ENCODE assay signal across 8 cellular contexts in the genomic region with DNA sequence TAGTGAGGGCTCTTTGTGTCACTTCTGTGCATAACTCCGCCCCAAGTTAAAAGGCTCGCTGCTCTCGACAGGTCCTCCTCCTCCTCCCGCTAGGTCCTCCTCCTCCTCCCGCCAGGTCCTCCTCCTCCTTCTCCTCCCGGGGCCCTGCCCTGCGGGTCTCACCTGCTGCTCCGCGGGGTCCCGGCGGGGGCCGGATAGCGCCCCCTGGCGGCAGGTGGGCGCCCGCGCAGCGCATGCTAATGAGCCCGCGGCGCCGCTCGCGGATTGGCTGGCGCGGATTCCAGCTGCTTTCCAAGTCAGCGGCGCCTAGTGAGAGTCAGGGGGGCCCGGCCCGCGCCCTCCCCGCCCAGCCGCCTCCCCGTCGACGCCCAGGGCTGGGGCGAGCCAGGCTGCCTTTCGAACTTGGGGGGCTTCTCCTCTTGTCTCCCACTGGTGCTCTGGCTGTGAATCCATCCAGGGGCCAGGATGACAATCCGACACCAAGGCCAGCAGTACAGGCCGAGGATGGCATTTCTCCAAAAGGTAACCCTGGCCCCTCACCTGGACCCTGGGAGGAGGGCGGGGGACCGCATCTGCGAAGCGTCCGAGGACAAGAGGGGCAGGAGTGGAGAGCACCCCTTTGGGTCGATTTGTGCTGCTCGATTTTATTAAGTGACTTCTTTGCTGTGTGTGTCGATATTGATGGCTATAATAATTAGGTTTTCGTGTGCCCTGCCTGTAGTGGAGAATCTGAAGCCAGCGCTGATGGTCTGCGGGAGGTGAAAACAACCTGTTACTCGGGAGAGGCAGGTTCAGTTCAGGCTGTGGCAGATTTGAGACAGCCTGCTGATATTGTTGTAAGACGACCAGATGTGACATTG. TPM values are rescaled to one million over a fixed set of nuclear protein-coding genes. Genes with fewer than 3 reads are reported as not detected.
A peak's percentile ranks its signal among the peaks of the same experiment; 100 is the strongest.
DNase-seq lines count a peak whose midpoint lies in the region; ATAC-seq and TF ChIP-seq lines count a peak whose summit lies in the region.

RGS9 (plus strand) TSS at position 295 of the 860 bp plus-strand sequence; CDS start at position 466, 171 bp downstream.

- CTCF ChIA-PET in IMR-90 (lab: Yijun Ruan, JAX), result interaction anchor here (0.6 to 1.6 kb wide), 10 partner anchors 9 to 177 kb away, joined by 3 to 8 read pairs (median 3); no protein-coding TSS in a partner anchor
- CTCF ChIA-PET in Panc1 (lab: Charles Lee), result interaction anchor here (0.6 to 1.2 kb wide), 5 partner anchors 9 to 78 kb away, joined by 3 to 13 read pairs (median 4); no protein-coding TSS in a partner anchor

- no peaks in the 10 kb centered on the region for H3K9me3 Mint-ChIP-seq in nephron progenitor cell
- H3K9me3 Mint-ChIP-seq in stimulated activated naive CD8-positive, alpha-beta T cell treated with anti-CD3 and anti-CD28 coated beads, Interleukin-15, Interleukin-2, amounts not matched to agents 100 ng/mL and 50 ng/mL, for 24 hours, result no peaks in the 10 kb centered on the region

- peak within 1 kb of the TSS; percentile 54 for H3K9ac ChIP-seq in IMR-90 (ENCODE audit: low read depth, low read length)

- peak within 1 kb of the TSS; percentile 64; the same call in 2 of the 3 replicates for H2BK15ac ChIP-seq in IMR-90 (ENCODE audit: low read depth, low read length)

- H3K56ac ChIP-seq in IMR-90 (ENCODE audit: extremely low read depth, insufficient read depth, low read length), result no peak within 1 kb of the TSS

- H2AK5ac ChIP-seq in IMR-90 (ENCODE audit: low read depth, low read length), result peak within 1 kb of the TSS; percentile 78; the same call in 1 of the 2 replicates

- TF ChIP-seq RAD21 in IMR-90 (IDR thresholded peaks at IDR 0.05; ENCODE audit: low read length), result peak; percentile 72

- H4K8ac ChIP-seq in IMR-90 (ENCODE audit: low read depth in 2 of 2, low read length in 2 of 2), result peak within 1 kb of the TSS; percentile 33 to 80; a peak in 2 of 4 replicates

- peak within 1 kb of the TSS; percentile 89 for H3K4me2 ChIP-seq in IMR-90 (ENCODE audit: low read depth, low read length)

- H2BK20ac ChIP-seq in IMR-90 (ENCODE audit: low read depth, low read length), result peak within 1 kb of the TSS; percentile 24

- H3K27ac ChIP-seq in IMR-90 (ENCODE audit: insufficient read depth, low read length) (peak within 1 kb of the TSS; percentile 12; the same call in 1 of the 2 replicates), Panc1 (ENCODE audit: low read length) (no peak within 1 kb of the TSS)

- peak within 1 kb of the TSS; percentile 89 for H2AK9ac ChIP-seq in IMR-90 (replicated peaks; ENCODE audit: low read depth, low read length, poor library complexity)

- peak within 1 kb of the TSS; percentile 73 for H2BK120ac ChIP-seq in IMR-90 (ENCODE audit: low read depth, low read length)

- H3K4me3 Mint-ChIP-seq in nephron progenitor cell, result peak within 1 kb of the TSS; percentile 78
- peak within 1 kb of the TSS; percentile 74 for H3K4me3 Mint-ChIP-seq in stimulated activated naive CD8-positive, alpha-beta T cell treated with anti-CD3 and anti-CD28 coated beads, Interleukin-15, Interleukin-2, amounts not matched to agents 100 ng/mL and 50 ng/mL, for 24 hours

- H2AFZ ChIP-seq in IMR-90 (replicated peaks; ENCODE audit: low read length, poor library complexity), result peak within 1 kb of the TSS; percentile 93

- peaks cover 6% of the 10 kb centered on the region; the same call in 1 of the 2 replicates for H3K9me1 ChIP-seq in IMR-90 (ENCODE audit: insufficient read depth, low read length)

- H2BK5ac ChIP-seq in IMR-90 (ENCODE audit: low read depth, low read length, poor library complexity, severe bottlenecking), result no peak within 1 kb of the TSS

- H4K20me1 ChIP-seq in IMR-90 (ENCODE audit: insufficient read depth, low read length), result no peaks in the 10 kb centered on the region

- peaks cover 10% of the 10 kb centered on the region for H3K4me1 ChIP-seq in IMR-90 (ENCODE audit: control insufficient read depth, insufficient read depth, low read length)
- no peaks in the 10 kb centered on the region for H3K4me1 ChIP-seq in Panc1 (ENCODE audit: control insufficient read depth, insufficient read depth, low read length)

- H3K27me3 Mint-ChIP-seq in nephron progenitor cell (ENCODE audit: low read depth, poor library complexity), result peaks cover 34% of the 10 kb centered on the region
- H3K27me3 Mint-ChIP-seq in stimulated activated naive CD8-positive, alpha-beta T cell treated with anti-CD3 and anti-CD28 coated beads, Interleukin-15, Interleukin-2, amounts not matched to agents 100 ng/mL and 50 ng/mL, for 24 hours, result peaks cover 24% of the 10 kb centered on the region

- H3K18ac ChIP-seq in IMR-90 (ENCODE audit: low read depth, low read length), result peak within 1 kb of the TSS; percentile 14

- DNase-seq in DMS153 (lab: John Stamatoyannopoulos, UW), result peak; percentile 59
- DNase-seq in IMR-90, result peak; percentile 52
- DNase-seq in Panc1 (ENCODE audit: low read depth, low spot score), result no peak
- DNase-seq in activated T-helper 1 cell treated with anti-CD3 and anti-CD28 coated beads, Interleukin-2, amount 50 U/mL, for 16 hours (ENCODE audit: low read depth in 1 of 2, low spot score in 1 of 2), result peak; percentile 58 to 82
- peak; percentile 63 for DNase-seq in fibroblast of villous mesenchyme (ENCODE audit: low read depth)
- DNase-seq in nephron progenitor cell, result peak; percentile 88

- no TSS peak for BruUV-seq in IMR-90 (replicated peaks; lab: Mats Ljungman, UMichigan)
- no TSS peak for BruUV-seq in Panc1 (replicated peaks; lab: Mats Ljungman, UMichigan)

- H3K4me1 Mint-ChIP-seq in nephron progenitor cell, result peaks cover 44% of the 10 kb centered on the region
- H3K4me1 Mint-ChIP-seq in stimulated activated naive CD8-positive, alpha-beta T cell treated with anti-CD3 and anti-CD28 coated beads, Interleukin-15, Interleukin-2, amounts not matched to agents 100 ng/mL and 50 ng/mL, for 24 hours (ENCODE audit: low read depth), result peaks cover 21% of the 10 kb centered on the region

- peak within 1 kb of the TSS; percentile 75 for H3K4ac ChIP-seq in IMR-90 (ENCODE audit: low read depth, low read length)

- 6% methylated on average over 30 of the region's 53 CpGs; no CpG with 5 or more reads in 1 of the 2 experiments for WGBS in IMR-90 (ENCODE audit: extremely low coverage in 2 of 2, insufficient read length in 1 of 2), 2 experiments

- no peaks in the 10 kb centered on the region for H3K36me3 ChIP-seq in IMR-90 (ENCODE audit: control insufficient read depth, insufficient read depth, low read length)
- H3K36me3 ChIP-seq in Panc1 (ENCODE audit: control insufficient read depth, insufficient read depth, low read length), result no peaks in the 10 kb centered on the region

- POLR2A ChIA-PET in IMR-90 (lab: Charles Lee; ENCODE audit: unreplicated experiment) (interaction anchor here (0.6 kb wide), 1 partner anchor 48 kb away, joined by 3 read pairs; no protein-coding TSS in a partner anchor), Panc1 (lab: Charles Lee) (interaction anchor here (0.7 kb wide), 1 partner anchor 38 kb away, joined by 4 read pairs; no protein-coding TSS in a partner anchor)

- ATAC-seq in GM21528 (IDR thresholded peaks at IDR 0.05; ENCODE audit: low FRiP score, unreplicated experiment), result peak; percentile 88
- peak; percentile 98 for ATAC-seq in IMR-90 (ENCODE audit: low read depth)
- ATAC-seq in Panc1, result peak; percentile 93

- no peaks in the 10 kb centered on the region for H3K36me3 Mint-ChIP-seq in nephron progenitor cell (ENCODE audit: low read depth)
- no peaks in the 10 kb centered on the region for H3K36me3 Mint-ChIP-seq in stimulated activated naive CD8-positive, alpha-beta T cell treated with anti-CD3 and anti-CD28 coated beads, Interleukin-15, Interleukin-2, amounts not matched to agents 100 ng/mL and 50 ng/mL, for 24 hours (ENCODE audit: low read depth)

- intact Hi-C loops in IMR-90 (cut with micrococcal nuclease) (no loop called here), Panc1 (cut with micrococcal nuclease; ENCODE audit: unreplicated experiment) (no loop called here)

- H3K14ac ChIP-seq in IMR-90 (replicated peaks; ENCODE audit: low read depth, low read length), result peak within 1 kb of the TSS; percentile 78

- dilution Hi-C loops in IMR-90 (cut with HindIII; ENCODE audit: low sequenced_read_pairs, unreplicated experiment), result no loop called here

- peak within 1 kb of the TSS; percentile 44; the same call in 1 of the 2 replicates for H4K91ac ChIP-seq in IMR-90 (ENCODE audit: insufficient read depth, low read depth, low read length)

- peak within 1 kb of the TSS; percentile 52 for H3K23ac ChIP-seq in IMR-90 (ENCODE audit: low read depth, low read length)

- TF ChIP-seq POLR2A in IMR-90 (IDR thresholded peaks at IDR 0.05; ENCODE audit: low read depth, low read length), result no peak

- H3K9me3 ChIP-seq in IMR-90 (ENCODE audit: control insufficient read depth, insufficient read depth, low read length) (no peaks in the 10 kb centered on the region), Panc1 (ENCODE audit: control insufficient read depth, insufficient read depth, low read depth, low read length) (no peaks in the 10 kb centered on the region)

- H3K4me3 ChIP-seq in IMR-90 (ENCODE audit: insufficient read depth, low read depth, low read length) (peak within 1 kb of the TSS; percentile 48), Panc1 (ENCODE audit: low read depth in 2 of 2, low read length in 2 of 2) (peak within 1 kb of the TSS; percentile 40 to 57), fibroblast of villous mesenchyme (ENCODE audit: low read depth, low read length) (peak within 1 kb of the TSS; percentile 45)

- TF ChIP-seq CTCF in IMR-90 (conservative IDR thresholded peaks at IDR 0.05; ENCODE audit: low read depth, low read length) (peak; percentile 90), Panc1 (IDR thresholded peaks at IDR 0.05) (peak; percentile 96), fibroblast of villous mesenchyme (IDR thresholded peaks at IDR 0.05; ENCODE audit: insufficient read depth, low read depth, low read length) (peak; percentile 92), nephron progenitor cell (IDR thresholded peaks at IDR 0.05) (peak; percentile 88)

- H3K27ac Mint-ChIP-seq in nephron progenitor cell, result no peak within 1 kb of the TSS
- peak within 1 kb of the TSS; percentile 45 for H3K27ac Mint-ChIP-seq in stimulated activated naive CD8-positive, alpha-beta T cell treated with anti-CD3 and anti-CD28 coated beads, Interleukin-15, Interleukin-2, amounts not matched to agents 100 ng/mL and 50 ng/mL, for 24 hours

- peaks cover 0 to 12% of the 10 kb centered on the region in 2 experiments; a peak in 3 of 4 replicates for H3K79me1 ChIP-seq in IMR-90 (ENCODE audit: low read depth in 1 of 2, low read length in 2 of 2)

- in situ Hi-C loops in IMR-90 (cut with MboI; ENCODE audit: low sequenced_read_pairs) (no loop called here), Panc1 (cut with HindIII; ENCODE audit: low pct_unique_long_range_greater_than_20kb, low sequenced_read_pairs) (no loop called here)

- peak within 1 kb of the TSS; percentile 22 for H4K5ac ChIP-seq in IMR-90 (ENCODE audit: low read depth, low read length)

- peaks cover 2% of the 10 kb centered on the region; the same call in 1 of the 2 replicates for H3K27me3 ChIP-seq in IMR-90 (ENCODE audit: control insufficient read depth, insufficient read depth, low read length)
- H3K27me3 ChIP-seq in Panc1 (ENCODE audit: control insufficient read depth, insufficient read depth, low read length), result no peaks in the 10 kb centered on the region

RNA-seq across cellular contexts. Expression of gene RGS9, which starts in this region (rescaled TPM):
- 0.90 and 1.4 TPM in 2 replicates for total RNA-seq in IMR-90 (2012; rRNA removed)
- 0.77 and 1.1 TPM in 2 replicates for polyA plus RNA-seq in IMR-90 (2012; rRNA removed)
- polyA plus RNA-seq in IMR-90 (2012; cell fraction: cytosol; rRNA removed), result 0.41 and 0.58 TPM in 2 replicates
- 0.60 and 1.3 TPM in 2 replicates for polyA plus RNA-seq in IMR-90 (2012; cell fraction: nucleus; rRNA removed; ENCODE audit: low replicate concordance)
- 3.3 TPM for total RNA-seq in Panc1 (2021; ENCODE audit: unreplicated experiment)
- polyA plus RNA-seq in Panc1 (2012; ENCODE audit: insufficient read length), result 3.5 TPM
- 2.2 and 2.6 TPM in 2 replicates for total RNA-seq in fibroblast of villous mesenchyme
